3 cellular contexts compared by ENCODE assay signal in genomic region chr9:101398930-101399640, GRCh38.
TF ChIP-seq lines count a peak whose summit lies in the region.

No MANE protein-coding gene starts in this region.

TF ChIP-seq in HCT116, 20 proteins besides CTCF, POLR2A, EP300 and RAD21:
- TF ChIP-seq REST (IDR thresholded peaks at IDR 0.05; ENCODE audit: low read depth) (no peak), ZFX (IDR thresholded peaks at IDR 0.05) (peak; percentile 90)

TF ChIP-seq in SK-N-SH, 30 proteins besides CTCF, POLR2A, EP300 and RAD21:
- no peak for TF ChIP-seq USF2 (IDR thresholded peaks at IDR 0.05; ENCODE audit: borderline replicate concordance, low read depth, low read length)
- TF ChIP-seq ZBTB33 (IDR thresholded peaks at IDR 0.05; ENCODE audit: borderline replicate concordance, low read depth), result no peak
- no peak for TF ChIP-seq NRF1 (IDR thresholded peaks at IDR 0.05; ENCODE audit: low read depth, low read length)
- TF ChIP-seq ELF1 (IDR thresholded peaks at IDR 0.05), result no peak
- TF ChIP-seq TAF1 (IDR thresholded peaks at IDR 0.05; ENCODE audit: borderline replicate concordance, low read depth, low read length), result no peak
- TF ChIP-seq FOXJ3 (CRISPR knock-in tag; IDR thresholded peaks at IDR 0.05), result no peak

TF ChIP-seq in GM12891, 5 proteins besides CTCF, POLR2A, EP300 and RAD21:
- TF ChIP-seq TAF1 (IDR thresholded peaks at IDR 0.05; ENCODE audit: low read depth, low read length) (no peak), POU2F2 (IDR thresholded peaks at IDR 0.05; ENCODE audit: low read depth, low read length) (no peak)
